In the genomic region with DNA sequence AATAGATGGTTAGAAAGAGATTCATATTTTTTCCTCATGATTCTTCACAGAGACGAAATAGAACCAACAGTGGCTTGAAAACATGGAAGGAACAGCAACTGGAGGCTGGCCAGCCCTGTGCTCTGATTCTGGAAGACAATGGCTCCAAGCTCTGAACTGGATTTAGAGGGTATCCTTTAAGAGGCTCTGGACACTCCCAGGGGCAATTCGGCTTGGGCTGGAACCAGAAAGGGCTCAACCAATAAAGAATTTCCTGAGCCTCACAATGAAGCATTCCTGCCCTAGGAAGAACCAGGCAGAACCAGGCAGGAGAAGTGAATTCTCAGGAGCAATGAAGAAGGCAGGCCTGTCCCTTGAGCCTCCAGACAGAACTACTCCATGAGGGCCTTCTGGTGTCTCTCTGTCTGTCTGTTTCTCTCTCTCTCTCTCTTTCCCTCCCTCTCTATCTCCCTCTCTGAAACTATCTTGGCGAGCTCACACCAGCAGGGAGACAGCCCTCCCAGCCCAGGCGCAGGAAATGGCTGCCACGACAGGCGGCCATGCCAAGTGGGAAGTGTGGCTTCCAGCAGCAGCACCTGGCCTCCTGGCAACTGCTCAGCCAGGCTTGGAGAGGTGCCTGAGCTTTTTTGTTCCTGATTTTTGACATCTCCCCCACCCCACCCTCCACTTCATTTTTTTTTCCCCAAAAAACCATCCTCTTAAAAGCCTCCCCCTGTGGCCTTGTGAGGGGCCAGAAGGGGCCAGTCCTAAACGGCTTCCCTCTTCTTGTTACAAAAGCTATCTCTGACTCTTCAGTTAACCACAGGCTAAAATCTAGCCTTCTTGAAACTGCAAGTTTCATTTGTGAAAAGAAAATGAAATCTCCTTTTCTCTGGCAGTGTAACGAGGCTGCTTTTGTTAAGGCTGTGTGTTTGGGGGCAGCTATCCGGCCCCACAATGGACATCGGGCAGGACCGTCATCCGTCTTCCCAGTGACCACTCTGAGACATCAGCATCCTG, we compare ENCODE assay signal across 14 cellular contexts.
A peak's percentile ranks its signal among the peaks of the same experiment; 100 is the strongest.
DNase-seq lines count a peak whose midpoint lies in the region; ATAC-seq and TF ChIP-seq lines count a peak whose summit lies in the region.
"Had no signal": no experiment of that assay in that cellular context is flagged by ENCODE, and none has a peak within 500 bp of the region (broad histone marks: within the 10 kb centered on the region; RNA-seq: fewer than 3 reads in every experiment).

No MANE protein-coding gene starts in this region.

- TF ChIP-seq POLR2A in esophagus muscularis mucosa (IDR thresholded peaks at IDR 0.05; ENCODE audit: low read depth), result no peak

- TF ChIP-seq CTCF in coronary artery (IDR thresholded peaks at IDR 0.05) (no peak), esophagus muscularis mucosa (IDR thresholded peaks at IDR 0.05) (no peak)

- H3K36me3 ChIP-seq in esophagus muscularis mucosa, result no peaks in the 10 kb centered on the region
- H3K36me3 ChIP-seq: adrenal gland, ovary had no signal

- H3K4me1 ChIP-seq in esophagus muscularis mucosa, result no peaks in the 10 kb centered on the region
- H3K4me1 ChIP-seq: adrenal gland had no signal

- peak; percentile 64 for ATAC-seq in GM19023 (IDR thresholded peaks at IDR 0.05; ENCODE audit: unreplicated experiment)
- peak; percentile 82 for ATAC-seq in GM21528 (IDR thresholded peaks at IDR 0.05; ENCODE audit: low FRiP score, unreplicated experiment)
- ATAC-seq in HG03175 (IDR thresholded peaks at IDR 0.05; ENCODE audit: unreplicated experiment), result peak; percentile 42

- peak; percentile 46 for DNase-seq in coronary artery (ENCODE audit: low spot score)
- no peak for DNase-seq in H4 (ENCODE audit: low spot score)
- DNase-seq in COR-L47 (lab: John Stamatoyannopoulos, UW), result no peak
- DNase-seq in esophagus muscularis mucosa (ENCODE audit: extremely low spot score), result no peak
- DNase-seq: adrenal gland; CD4-positive, alpha-beta memory T cell; NCI-H187; trophoblast cell had no signal

- H3K9me3 ChIP-seq in esophagus muscularis mucosa, result no peaks in the 10 kb centered on the region
- H3K9me3 ChIP-seq: adrenal gland, ovary had no signal

- no peaks in the 10 kb centered on the region for H3K27me3 ChIP-seq in esophagus muscularis mucosa
- H3K27me3 ChIP-seq: adrenal gland, ovary had no signal

- no peak overlapping the region for H3K4me3 ChIP-seq in coronary artery
- no peak overlapping the region for H3K4me3 ChIP-seq in esophagus muscularis mucosa
- H3K4me3 ChIP-seq: adrenal gland, ovary, SK-N-MC had no signal

- H3K27ac ChIP-seq in coronary artery (no peak overlapping the region), esophagus muscularis mucosa (replicated peaks in 1 of 4) (peak overlapping the region in 1 of 4 donors; percentile 18)
- H3K27ac ChIP-seq: adrenal gland, ovary, SK-N-MC, VCaP had no signal

- WGBS in esophagus muscularis mucosa, result 53% methylated on average over 12 of the region's 12 CpGs

- no peak for TF ChIP-seq EP300 in esophagus muscularis mucosa (IDR thresholded peaks at IDR 0.05)

- intact Hi-C loops in esophagus muscularis mucosa (cut with DNase I), result no loop called here
